ENCODE assay signal across 28 cellular contexts in genomic region chr20:42003380-42003779, GRCh38.
"Had no signal": no experiment of that assay in that cellular context is flagged by ENCODE, and none has a peak within 500 bp of the region (broad histone marks: within the 10 kb centered on the region; RNA-seq: fewer than 3 reads in every experiment).

No MANE protein-coding gene starts in this region.

- FAIRE-seq: colon, endometrium, endothelial cell of umbilical vein, frontal cortex had no signal

- H3K9me3 ChIP-seq: colonic mucosa, gastrocnemius medialis had no signal

- DNase-seq: colonic mucosa; cortex of kidney; dermis blood vessel endothelial cell; dorsolateral prefrontal cortex; effector CD4-positive, alpha-beta T cell; effector CD8-positive, alpha-beta T cell; effector memory CD4-positive, alpha-beta T cell; effector memory CD8-positive, alpha-beta T cell; endodermal cell; erythroblast; esophagus squamous epithelium; foreskin fibroblast; foreskin keratinocyte; foreskin melanocyte; gastrocnemius medialis; glutamatergic neuron; head of caudate nucleus; heart left ventricle; heart right ventricle had no signal

- ATAC-seq: effector memory CD8-positive, alpha-beta T cell; esophagus mucosa; foreskin keratinocyte; gastrocnemius medialis; gastroesophageal sphincter; heart left ventricle; heart right ventricle had no signal

- H3K4me3 ChIP-seq: colonic mucosa, coronary artery, dorsolateral prefrontal cortex, esophagus muscularis mucosa, esophagus squamous epithelium, gastrocnemius medialis, gastroesophageal sphincter, heart left ventricle, heart right ventricle had no signal

- H3K27ac ChIP-seq: colonic mucosa, coronary artery, dorsolateral prefrontal cortex, epithelial cell of prostate, esophagus muscularis mucosa, esophagus squamous epithelium, foreskin keratinocyte, gastrocnemius medialis, gastroesophageal sphincter, heart left ventricle, heart right ventricle had no signal

- H3K27me3 ChIP-seq: colonic mucosa, esophagus squamous epithelium, foreskin keratinocyte, gastrocnemius medialis had no signal

- H3K36me3 ChIP-seq: colonic mucosa, esophagus muscularis mucosa, esophagus squamous epithelium, gastrocnemius medialis, gastroesophageal sphincter, heart left ventricle, heart right ventricle had no signal

- H3K4me1 ChIP-seq: colonic mucosa, esophagus muscularis mucosa, esophagus squamous epithelium, foreskin keratinocyte, gastrocnemius medialis, gastroesophageal sphincter, heart left ventricle, heart right ventricle had no signal
